In genomic region chr3:165549037-165549436, GRCh38 we compare ENCODE assay signal across 12 cellular contexts.
A peak's percentile ranks its signal among the peaks of the same experiment; 100 is the strongest.
DNase-seq lines count a peak whose midpoint lies in the region; TF ChIP-seq lines count a peak whose summit lies in the region.
"Had no signal": no experiment of that assay in that cellular context is flagged by ENCODE, and none has a peak within 500 bp of the region (broad histone marks: within the 10 kb centered on the region; RNA-seq: fewer than 3 reads in every experiment).

No MANE protein-coding gene starts in this region.

- no peak overlapping the region for H2AFZ ChIP-seq in mammary epithelial cell (ENCODE audit: low read depth, low read length)

- BruUV-seq in MCF 10A (replicated peaks; lab: Mats Ljungman, UMichigan) (no TSS peak), mammary epithelial cell (replicated peaks; lab: Mats Ljungman, UMichigan) (no TSS peak)

- WGBS in mammary epithelial cell (ENCODE audit: low coverage, missing lambda C conversion rate): 0% methylated on average over 1 of the region's 1 CpG

- no peaks in the 10 kb centered on the region for H3K27me3 ChIP-seq in breast epithelium
- no peaks in the 10 kb centered on the region for H3K27me3 ChIP-seq in mammary epithelial cell (ENCODE audit: insufficient read depth, low read length)
- H3K27me3 ChIP-seq: BLaER1 treated with 17β-estradiol and CSF1 and Interleukin-3, amounts not matched to agents 10 nM and 100 nM had no signal

- H3K4me3 ChIP-seq in breast epithelium (no peak overlapping the region), mammary epithelial cell (replicated peaks in 1 of 3; ENCODE audit: insufficient read depth in 1 of 3, low read depth in 2 of 3, low read length in 3 of 3) (no peak overlapping the region)
- H3K4me3 ChIP-seq: BLaER1 treated with 17β-estradiol and CSF1 and Interleukin-3, amounts not matched to agents 10 nM and 100 nM; HAP-1 had no signal

- H3K4me3 Mint-ChIP-seq in MCF 10A (ENCODE audit: unreplicated experiment): no peak overlapping the region
- H3K4me3 Mint-ChIP-seq: CD8-positive, alpha-beta T cell had no signal

- no peaks in the 10 kb centered on the region for H4K20me1 ChIP-seq in mammary epithelial cell (ENCODE audit: insufficient read depth, low read length)
- H4K20me1 ChIP-seq: BLaER1 treated with 17β-estradiol and CSF1 and Interleukin-3, amounts not matched to agents 10 nM and 100 nM had no signal

- H3K4me1 ChIP-seq in breast epithelium (no peaks in the 10 kb centered on the region), mammary epithelial cell (ENCODE audit: insufficient read depth, low read length) (no peaks in the 10 kb centered on the region)
- H3K4me1 ChIP-seq: BLaER1 treated with 17β-estradiol and CSF1 and Interleukin-3, amounts not matched to agents 10 nM and 100 nM; HAP-1 had no signal

- no peak for TF ChIP-seq CTCF in MCF 10A (IDR thresholded peaks at IDR 0.05; ENCODE audit: unreplicated experiment)
- TF ChIP-seq CTCF in breast epithelium (IDR thresholded peaks at IDR 0.05): no peak
- TF ChIP-seq CTCF in mammary epithelial cell (conservative IDR thresholded peaks at IDR 0.05 in 1 of 2, IDR thresholded peaks at IDR 0.05 in 1 of 2; ENCODE audit: extremely low read depth in 1 of 2, insufficient read depth in 1 of 2, low read depth in 1 of 2, low read length in 2 of 2): no peak

- H3K27ac Mint-ChIP-seq in MCF 10A (ENCODE audit: low read depth, unreplicated experiment): no peak overlapping the region
- H3K27ac Mint-ChIP-seq: CD8-positive, alpha-beta T cell had no signal

- no peak overlapping the region for H3K4me2 ChIP-seq in mammary epithelial cell (ENCODE audit: insufficient read depth, low read depth, low read length)
- H3K4me2 ChIP-seq: BLaER1 treated with 17β-estradiol and CSF1 and Interleukin-3, amounts not matched to agents 10 nM and 100 nM had no signal

- no peaks in the 10 kb centered on the region for H3K36me3 ChIP-seq in breast epithelium
- H3K36me3 ChIP-seq in mammary epithelial cell (ENCODE audit: insufficient read depth, low read length): no peaks in the 10 kb centered on the region
- H3K36me3 ChIP-seq: BLaER1 treated with 17β-estradiol and CSF1 and Interleukin-3, amounts not matched to agents 10 nM and 100 nM; HAP-1 had no signal

- H3K79me2 ChIP-seq in mammary epithelial cell (ENCODE audit: insufficient read depth, low read length): no peaks in the 10 kb centered on the region

- POLR2A ChIA-PET in MCF 10A (lab: Yijun Ruan, JAX): no interaction called here

- CTCF ChIA-PET in MCF 10A (lab: Yijun Ruan, JAX) (interaction anchor here (0.6 kb wide), 2 partner anchors 11 to 79 kb away, joined by 3 read pairs; no protein-coding TSS in a partner anchor), mammary epithelial cell (lab: Charles Lee; ENCODE audit: low non-redundant PET) (no interaction called here)

- no peaks in the 10 kb centered on the region for H3K27me3 Mint-ChIP-seq in MCF 10A (ENCODE audit: insufficient read depth, unreplicated experiment)

- intact Hi-C loops in MCF 10A (cut with micrococcal nuclease): no loop called here
- intact Hi-C loops in breast epithelium (cut with DNase I; ENCODE audit: low total_unique reads): no loop called here
- intact Hi-C loops in mammary epithelial cell (cut with micrococcal nuclease): no loop called here

- peak; percentile 19 for DNase-seq in MCF 10A (ENCODE audit: unreplicated experiment)
- no peak for DNase-seq in breast epithelium (ENCODE audit: low spot score in 2 of 2)
- peak; percentile 13 for DNase-seq in mammary epithelial cell
- peak; percentile 2 for DNase-seq in glomerular visceral epithelial cell (ENCODE audit: extremely low spot score)
- DNase-seq in activated T-cell treated with anti-CD3 and anti-CD28 coated beads, Interleukin-2, amount 50 U/mL, for 48 hours: no peak
- DNase-seq in stimulated activated naive CD4-positive, alpha-beta T cell treated with Interleukin-2 at 50 U/mL for 16 hours (lab: John Stamatoyannopoulos, UW): no peak
- DNase-seq in HK-2 (ENCODE audit: unreplicated experiment): no peak
- DNase-seq: 8988T; Calu3; CD8-positive, alpha-beta T cell had no signal

- H3K36me3 Mint-ChIP-seq in MCF 10A (ENCODE audit: insufficient read depth, unreplicated experiment): no peaks in the 10 kb centered on the region
- H3K36me3 Mint-ChIP-seq: CD8-positive, alpha-beta T cell had no signal

- no peak for TF ChIP-seq POLR2A in breast epithelium (IDR thresholded peaks at IDR 0.05)

- no peaks in the 10 kb centered on the region for H3K9me3 ChIP-seq in breast epithelium
- no peaks in the 10 kb centered on the region for H3K9me3 ChIP-seq in mammary epithelial cell (replicated peaks; ENCODE audit: insufficient read depth, low read length)
- H3K9me3 ChIP-seq: BLaER1 treated with 17β-estradiol and CSF1 and Interleukin-3, amounts not matched to agents 10 nM and 100 nM; HAP-1 had no signal

- no peak overlapping the region for H3K27ac ChIP-seq in breast epithelium
- no peak overlapping the region for H3K27ac ChIP-seq in mammary epithelial cell (ENCODE audit: insufficient read depth, low read depth, low read length)
- H3K27ac ChIP-seq: BLaER1 treated with 17β-estradiol and CSF1 and Interleukin-3, amounts not matched to agents 10 nM and 100 nM had no signal

- no peaks in the 10 kb centered on the region for H3K9me3 Mint-ChIP-seq in MCF 10A (ENCODE audit: unreplicated experiment)

- H3K9ac ChIP-seq in mammary epithelial cell (ENCODE audit: insufficient read depth, low read length): no peak overlapping the region
- H3K9ac ChIP-seq: BLaER1 treated with 17β-estradiol and CSF1 and Interleukin-3, amounts not matched to agents 10 nM and 100 nM had no signal

- dilution Hi-C loops in mammary epithelial cell (cut with HindIII; ENCODE audit: low sequenced_read_pairs): no loop called here

- peaks cover 6% of the 10 kb centered on the region for H3K4me1 Mint-ChIP-seq in MCF 10A (ENCODE audit: insufficient read depth, unreplicated experiment)

- in situ Hi-C loops in mammary epithelial cell (cut with MboI; ENCODE audit: low sequenced_read_pairs in 2 of 2): no loop called here

Comparison
In these comparisons a context has a peak if more than half of its experiments do, and no peak if none do; other contexts are left out.
1. DNase-seq: peak in MCF 10A (single experiment), mammary epithelial cell (single experiment) and glomerular visceral epithelial cell (single experiment); none in breast epithelium (0 of 2), activated T-cell treated with anti-CD3 and anti-CD28 coated beads, Interleukin-2, amount 50 U/mL, for 48 hours (0 of 2), stimulated activated naive CD4-positive, alpha-beta T cell treated with Interleukin-2 at 50 U/mL for 16 hours (single experiment) and HK-2 (single experiment).